Comparison of ENCODE assay signal across 13 cellular contexts in the genomic region with DNA sequence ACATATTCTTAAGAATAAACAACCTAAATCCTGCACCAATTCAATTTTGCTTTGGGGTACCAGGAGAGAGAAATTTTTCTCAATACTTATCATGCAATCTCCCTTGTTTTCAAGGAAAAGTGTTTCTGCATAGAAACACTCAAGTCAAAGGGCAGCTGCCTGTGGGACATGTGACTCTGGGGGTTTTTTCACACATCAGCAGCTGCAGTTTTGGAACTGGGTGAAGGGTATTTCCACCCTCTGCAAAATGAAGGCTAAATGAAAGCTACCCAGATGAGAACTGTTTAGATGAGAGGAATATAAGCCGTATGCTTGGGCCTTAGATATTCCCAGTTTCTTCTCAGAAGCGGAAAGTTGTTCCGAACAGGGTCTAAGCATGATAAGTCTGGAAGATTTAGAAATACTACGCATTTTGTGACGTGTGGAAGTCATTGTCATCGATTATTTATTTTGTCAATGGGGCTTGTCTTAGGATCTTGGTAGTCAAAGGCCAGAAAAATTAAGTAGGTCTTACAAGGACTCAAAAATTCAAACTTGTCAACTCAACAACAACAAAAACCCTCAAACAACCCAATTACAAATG.
DNase-seq lines count a peak whose midpoint lies in the region; ATAC-seq, FAIRE-seq and TF ChIP-seq lines count a peak whose summit lies in the region.
"Had no signal": no experiment of that assay in that cellular context is flagged by ENCODE, and none has a peak within 500 bp of the region (broad histone marks: within the 10 kb centered on the region; RNA-seq: fewer than 3 reads in every experiment).

No MANE protein-coding gene starts in this region.

- H3K27ac ChIP-seq in thyroid gland: peak overlapping the region in 2 of 3 donors; percentile 14 to 44
- H3K27ac ChIP-seq: right lobe of liver had no signal

- peaks cover 1% of the 10 kb centered on the region for H3K9me3 Mint-ChIP-seq in activated CD8-positive, alpha-beta T cell treated with anti-CD3 and anti-CD28 coated beads for 36 hours

- H3K4me3 ChIP-seq in thyroid gland (replicated peaks in 1 of 3): no peak overlapping the region
- H3K4me3 ChIP-seq: lung, right lobe of liver had no signal

- TF ChIP-seq POLR2A in thyroid gland (IDR thresholded peaks at IDR 0.05): no peak

- peaks cover 16 to 18% of the 10 kb centered on the region in 2 donors for H3K4me1 ChIP-seq in thyroid gland
- H3K4me1 ChIP-seq: right lobe of liver had no signal

- H3K27me3 Mint-ChIP-seq in activated CD8-positive, alpha-beta T cell treated with anti-CD3 and anti-CD28 coated beads for 36 hours: peaks cover 1% of the 10 kb centered on the region

- H3K27ac Mint-ChIP-seq in activated CD8-positive, alpha-beta T cell treated with anti-CD3 and anti-CD28 coated beads for 36 hours: no peak overlapping the region
- H3K27ac Mint-ChIP-seq: WTC11 had no signal

- DNase-seq in GM19239 (ENCODE audit: insufficient read length, low spot score) (no peak), thyroid gland (no peak), COLO668 (lab: John Stamatoyannopoulos, UW; ENCODE audit: unreplicated experiment) (no peak)
- no peak for DNase-seq in stimulated activated CD4-positive, alpha-beta T cell treated with anti-CD3 and anti-CD28 coated beads, Interleukin-1b, Interleukin-23, amount 100 ng/mL, for 48 hours
- no peak for DNase-seq in activated CD8-positive, alpha-beta T cell treated with anti-CD3 and anti-CD28 coated beads for 36 hours
- DNase-seq: activated gamma-delta T cell, NCI-H2029, right lobe of liver had no signal

- no peaks in the 10 kb centered on the region for H3K36me3 ChIP-seq in thyroid gland
- H3K36me3 ChIP-seq: right lobe of liver had no signal

- ATAC-seq in HG02642 (IDR thresholded peaks at IDR 0.05; ENCODE audit: poor library complexity, unreplicated experiment): peak; percentile 75
- ATAC-seq in HG03469 (IDR thresholded peaks at IDR 0.05; ENCODE audit: unreplicated experiment): peak; percentile 45
- no peak for ATAC-seq in activated CD8-positive, alpha-beta T cell treated with anti-CD3 and anti-CD28 coated beads for 36 hours
- ATAC-seq: WTC11 had no signal

- TF ChIP-seq CTCF in thyroid gland (IDR thresholded peaks at IDR 0.05): no peak
- no peak for TF ChIP-seq CTCF in activated CD8-positive, alpha-beta T cell treated with anti-CD3 and anti-CD28 coated beads for 36 hours (IDR thresholded peaks at IDR 0.05)

- peak; percentile 92 for FAIRE-seq in GM19239 (lab: Jason Lieb, UNC)
- FAIRE-seq: D721Med had no signal

- H3K9me3 ChIP-seq in thyroid gland: no peaks in the 10 kb centered on the region
- H3K9me3 ChIP-seq: right lobe of liver had no signal

- no peaks in the 10 kb centered on the region for H3K36me3 Mint-ChIP-seq in activated CD8-positive, alpha-beta T cell treated with anti-CD3 and anti-CD28 coated beads for 36 hours (ENCODE audit: low read depth)

- no peaks in the 10 kb centered on the region for H3K27me3 ChIP-seq in thyroid gland
- H3K27me3 ChIP-seq: right lobe of liver had no signal

- intact Hi-C loops in thyroid gland (cut with DNase I): no loop called here
- intact Hi-C loops in activated CD8-positive, alpha-beta T cell treated with anti-CD3 and anti-CD28 coated beads for 36 hours (cut with micrococcal nuclease): no loop called here

- POLR2A ChIA-PET in activated CD8-positive, alpha-beta T cell treated with anti-CD3 and anti-CD28 coated beads for 36 hours (lab: Charles Lee): no interaction called here

- CTCF ChIA-PET in activated CD8-positive, alpha-beta T cell treated with anti-CD3 and anti-CD28 coated beads for 36 hours (lab: Charles Lee): no interaction called here

- 85 to 86% methylated on average over 6 of the region's 6 CpGs for WGBS in thyroid gland, 2 donors

- no peaks in the 10 kb centered on the region for H3K4me1 Mint-ChIP-seq in activated CD8-positive, alpha-beta T cell treated with anti-CD3 and anti-CD28 coated beads for 36 hours (ENCODE audit: low read depth)

- H3K4me3 Mint-ChIP-seq in activated CD8-positive, alpha-beta T cell treated with anti-CD3 and anti-CD28 coated beads for 36 hours: no peak overlapping the region
- H3K4me3 Mint-ChIP-seq: WTC11 had no signal
